In genomic region chr2:95642360-95642759, GRCh38 we compare ENCODE assay signal across 11 cellular contexts. TPM values are rescaled to one million over a fixed set of nuclear protein-coding genes. Genes with fewer than 3 reads are reported as not detected.
"Had no signal": no experiment of that assay in that cellular context is flagged by ENCODE, and none has a peak within 500 bp of the region (broad histone marks: within the 10 kb centered on the region; RNA-seq: fewer than 3 reads in every experiment).

No MANE protein-coding gene starts in this region.

RNA-seq across cellular contexts. Expression of gene TRIM43, which starts 50.6 kb away (rescaled TPM):
- total RNA-seq: activated B cell treated with CpG ODN at 0.5 μM for 24 hours; activated CD4-positive, alpha-beta memory T cell treated with anti-CD3 and anti-CD28 coated beads for 36 hours; activated naive CD4-positive, alpha-beta T cell treated with anti-CD3 and anti-CD28 coated beads for 36 hours; activated naive CD4-positive, alpha-beta T cell treated with anti-CD3 and anti-CD28 coated beads, Interleukin-2, amount 50 U/mL, for 72 hours; activated T-cell treated with anti-CD3 and anti-CD28 coated beads, Interleukin-2, amount 50 U/mL, for 4 hours; activated T-helper 1 cell treated with anti-CD3 and anti-CD28 coated beads, Interleukin-12 subunit alpha, Interleukin-12 subunit beta, Interleukin-2, Interleukin-4 antibody, amounts not matched to agents 30 ng/mL and 10 ng/mL and 1 ng/mL, durations not matched to agents 14 hours and 24 hours and 36 hours; body of pancreas; breast epithelium; cardiac septum; PC-9; Right ventricle myocardium inferior had no signal
